18 cellular contexts compared by ENCODE assay signal in the genomic region with DNA sequence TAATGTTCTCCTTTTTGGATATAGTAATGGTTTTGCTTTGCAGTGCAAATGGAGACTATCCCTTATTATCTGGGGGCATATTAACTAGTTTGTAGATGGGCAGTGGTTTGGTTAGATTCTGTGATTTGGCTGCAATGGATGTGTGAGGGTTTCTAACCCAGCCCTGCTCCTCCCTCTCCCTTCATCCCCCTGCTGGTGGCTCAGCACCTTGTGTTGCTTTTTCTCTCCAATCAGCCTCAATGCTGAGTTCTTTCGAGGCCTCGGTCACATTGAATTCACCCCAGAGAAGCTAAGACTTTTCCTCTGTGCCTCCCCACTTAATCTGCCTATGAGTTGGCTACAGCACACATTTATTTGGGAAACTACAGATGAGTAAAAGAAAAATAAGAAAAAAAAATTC.
DNase-seq lines count a peak whose midpoint lies in the region; FAIRE-seq and TF ChIP-seq lines count a peak whose summit lies in the region.
"Had no signal": no experiment of that assay in that cellular context is flagged by ENCODE, and none has a peak within 500 bp of the region (broad histone marks: within the 10 kb centered on the region; RNA-seq: fewer than 3 reads in every experiment).

No MANE protein-coding gene starts in this region.

- H2BK5ac ChIP-seq in H1 (ENCODE audit: low read depth, low read length), result no peak overlapping the region

- H3K4me1 Mint-ChIP-seq in neural crest cell, result no peaks in the 10 kb centered on the region
- H3K4me1 Mint-ChIP-seq in activated T-cell treated with anti-CD3 and anti-CD28 coated beads, Interleukin-2, amount 50 U/mL, for 24 hours (ENCODE audit: low read depth), result no peaks in the 10 kb centered on the region
- H3K4me1 Mint-ChIP-seq: activated naive CD8-positive, alpha-beta T cell treated with anti-CD3 and anti-CD28 coated beads for 36 hours had no signal

- H3K79me1 ChIP-seq in H1 (ENCODE audit: low read depth, low read length), result no peaks in the 10 kb centered on the region

- TF ChIP-seq CTCF in H1 (IDR thresholded peaks at IDR 0.05; ENCODE audit: control extremely low read depth in 1 of 3, insufficient read depth in 1 of 3, low read depth in 1 of 3, low read length in 3 of 3) (peak; percentile 62 to 77 (median 70)), neural crest cell (conservative IDR thresholded peaks at IDR 0.05) (peak; percentile 52)

- no peak overlapping the region for H3K4me3 Mint-ChIP-seq in neural crest cell
- no peak overlapping the region for H3K4me3 Mint-ChIP-seq in activated T-cell treated with anti-CD3 and anti-CD28 coated beads, Interleukin-2, amount 50 U/mL, for 24 hours
- H3K4me3 Mint-ChIP-seq: activated naive CD8-positive, alpha-beta T cell treated with anti-CD3 and anti-CD28 coated beads for 36 hours had no signal

- H4K20me1 ChIP-seq in H1 (replicated peaks in 1 of 2; ENCODE audit: control insufficient read depth in 1 of 2, insufficient read depth in 2 of 2, low read length in 2 of 2), result no peaks in the 10 kb centered on the region

- no peaks in the 10 kb centered on the region for H3K9me3 ChIP-seq in H1 (ENCODE audit: insufficient read depth in 2 of 2, low read depth in 1 of 2, low read length in 1 of 2)
- no peaks in the 10 kb centered on the region for H3K9me3 ChIP-seq in HAP-1
- H3K9me3 ChIP-seq: esophagus muscularis mucosa, mucosa of descending colon, SJSA1, testis had no signal

- TF ChIP-seq RAD21 in H1 (IDR thresholded peaks at IDR 0.05 in 1 of 2, conservative IDR thresholded peaks at IDR 0.05 in 1 of 2; ENCODE audit: low read depth in 2 of 2, low read length in 2 of 2), result peak; percentile 69 to 70

- CTCF ChIA-PET in H1 (lab: Charles Lee; ENCODE audit: partially characterized antibody), result interaction anchor here (0.6 to 2.3 kb wide), 21 partner anchors 10 to 280 kb away, joined by 3 to 16 read pairs (median 3); no protein-coding TSS in a partner anchor

- H3K27ac Mint-ChIP-seq in neural crest cell (ENCODE audit: unreplicated experiment), result no peak overlapping the region
- no peak overlapping the region for H3K27ac Mint-ChIP-seq in activated T-cell treated with anti-CD3 and anti-CD28 coated beads, Interleukin-2, amount 50 U/mL, for 24 hours
- H3K27ac Mint-ChIP-seq: activated naive CD8-positive, alpha-beta T cell treated with anti-CD3 and anti-CD28 coated beads for 36 hours had no signal

- no peak overlapping the region for H3K14ac ChIP-seq in H1 (ENCODE audit: insufficient read length)

- no peak overlapping the region for H2AFZ ChIP-seq in H1 (ENCODE audit: low read length)
- H2AFZ ChIP-seq: parathyroid adenoma had no signal

- H3K4ac ChIP-seq in H1 (replicated peaks; ENCODE audit: insufficient read length, low read depth, low read length), result no peak overlapping the region

- no peak for TF ChIP-seq POLR2A in H1 (IDR thresholded peaks at IDR 0.05; ENCODE audit: control extremely low read depth in 1 of 2, low read depth in 2 of 2, low read length in 2 of 2)

- no peak overlapping the region for H3K9ac ChIP-seq in H1 (replicated peaks in 1 of 4; ENCODE audit: extremely low read depth in 1 of 4, low read depth in 3 of 4, low read length in 3 of 4)
- H3K9ac ChIP-seq: parathyroid adenoma had no signal

- H3K36me3 ChIP-seq in H1 (ENCODE audit: control insufficient read depth in 2 of 4, insufficient read depth in 4 of 4, low read length in 3 of 4), result no peaks in the 10 kb centered on the region
- no peaks in the 10 kb centered on the region for H3K36me3 ChIP-seq in HAP-1 (replicated peaks)
- H3K36me3 ChIP-seq: esophagus muscularis mucosa, SJSA1 had no signal

- POLR2A ChIA-PET in H1 (lab: Charles Lee; ENCODE audit: partially characterized antibody), result no interaction called here

- DNase-seq in DMS53 (lab: John Stamatoyannopoulos, UW) (peak; percentile 55), DMS53 treated with DMSO at 0.1 percent for 48 hours (lab: John Stamatoyannopoulos, UW; ENCODE audit: unreplicated experiment) (no peak), NCI-H226 (peak; percentile 13), H1 (ENCODE audit: low read depth in 1 of 2, low spot score in 2 of 2) (peak in 1 of 2 experiments; percentile 47), neural crest cell (ENCODE audit: low read depth, low spot score) (no peak), HAP-1 (ENCODE audit: low spot score in 2 of 2) (no peak), glomerular visceral epithelial cell (ENCODE audit: extremely low spot score) (no peak)
- DNase-seq in activated T-cell treated with anti-CD3 and anti-CD28 coated beads, Interleukin-2, amount 50 U/mL, for 24 hours, result no peak
- DNase-seq: activated CD8-positive, alpha-beta memory T cell treated with anti-CD3 and anti-CD28 coated beads, Interleukin-2, amount 50 U/mL, for 4 hours; activated naive CD8-positive, alpha-beta T cell treated with anti-CD3 and anti-CD28 coated beads for 36 hours; COR-L47; mucosa of descending colon; NCI-H1694; testis had no signal

- no peak for TF ChIP-seq EP300 in H1 (IDR thresholded peaks at IDR 0.05; ENCODE audit: borderline replicate concordance in 1 of 2, low read depth in 2 of 2, low read length in 2 of 2)

- no peak overlapping the region for H3K27ac ChIP-seq in H1 (ENCODE audit: low read depth, low read length)
- H3K27ac ChIP-seq: esophagus muscularis mucosa, parathyroid adenoma, SJSA1, testis had no signal

- no peak overlapping the region for H2AK5ac ChIP-seq in H1 (ENCODE audit: low read depth, low read length)

- in situ Hi-C loops in HAP-1 (cut with MboI; ENCODE audit: low sequenced_read_pairs), result no loop called here

- H3K4me1 ChIP-seq in H1 (replicated peaks in 1 of 4; ENCODE audit: control insufficient read depth in 3 of 4, insufficient read depth in 4 of 4, low read length in 3 of 4) (no peaks in the 10 kb centered on the region; a peak in 1 of 7 replicates), HAP-1 (no peaks in the 10 kb centered on the region)
- H3K4me1 ChIP-seq: esophagus muscularis mucosa, parathyroid adenoma, SJSA1, testis had no signal

- no peak overlapping the region for H3K18ac ChIP-seq in H1 (ENCODE audit: extremely low read depth, low read length)

- no peaks in the 10 kb centered on the region for H3K36me3 Mint-ChIP-seq in neural crest cell (ENCODE audit: low read depth)
- H3K36me3 Mint-ChIP-seq in activated T-cell treated with anti-CD3 and anti-CD28 coated beads, Interleukin-2, amount 50 U/mL, for 24 hours (ENCODE audit: low read depth), result no peaks in the 10 kb centered on the region
- H3K36me3 Mint-ChIP-seq: activated naive CD8-positive, alpha-beta T cell treated with anti-CD3 and anti-CD28 coated beads for 36 hours had no signal

- no peaks in the 10 kb centered on the region for H3K27me3 ChIP-seq in H1 (replicated peaks in 1 of 4; ENCODE audit: control insufficient read depth in 3 of 4, extremely low read depth in 1 of 4, insufficient read depth in 3 of 4, low read length in 3 of 4)
- H3K27me3 ChIP-seq in HAP-1 (ENCODE audit: low read depth), result no peaks in the 10 kb centered on the region
- H3K27me3 ChIP-seq: esophagus muscularis mucosa, SJSA1, testis had no signal

- no peaks in the 10 kb centered on the region for H3K23me2 ChIP-seq in H1 (ENCODE audit: low read depth, low read length)

- H3K27me3 Mint-ChIP-seq in neural crest cell (ENCODE audit: low read depth), result no peaks in the 10 kb centered on the region
- no peaks in the 10 kb centered on the region for H3K27me3 Mint-ChIP-seq in activated T-cell treated with anti-CD3 and anti-CD28 coated beads, Interleukin-2, amount 50 U/mL, for 24 hours
- H3K27me3 Mint-ChIP-seq: activated naive CD8-positive, alpha-beta T cell treated with anti-CD3 and anti-CD28 coated beads for 36 hours had no signal

- H4K8ac ChIP-seq in H1 (ENCODE audit: extremely low read depth, insufficient read depth, low read length), result no peak overlapping the region

- no peak overlapping the region for H4K91ac ChIP-seq in H1 (replicated peaks; ENCODE audit: insufficient read length, low read length)

- FAIRE-seq in H1 (lab: Jason Lieb, UNC), result peak; percentile 70
- FAIRE-seq: colon had no signal

- H3K79me2 ChIP-seq in H1 (ENCODE audit: control insufficient read depth in 1 of 2, insufficient read depth in 2 of 2, low read length in 2 of 2), result no peaks in the 10 kb centered on the region
- H3K79me2 ChIP-seq: parathyroid adenoma had no signal

- WGBS in H1 (ENCODE audit: extremely low coverage in 1 of 2, insufficient coverage in 1 of 2, insufficient read length in 1 of 2, insufficient replicate concordance in 2 of 2, low coverage in 1 of 2, low lambda C conversion rate in 2 of 2, missing lambda C conversion rate in 1 of 2), 2 experiments, result 79% methylated on average over 2 of the region's 2 CpGs; no CpG with 5 or more reads in 1 of the 2 experiments

- no peak overlapping the region for H3K4me2 ChIP-seq in H1 (ENCODE audit: insufficient read depth in 1 of 2, low read depth in 2 of 2, low read length in 2 of 2)

- no peak overlapping the region for H3K23ac ChIP-seq in H1 (ENCODE audit: insufficient read length)

- H3K4me3 ChIP-seq in H1 (ENCODE audit: extremely low read depth in 1 of 4, insufficient read depth in 2 of 4, low read depth in 3 of 4, low read length in 4 of 4), result no peak overlapping the region
- no peak overlapping the region for H3K4me3 ChIP-seq in HAP-1
- H3K4me3 ChIP-seq: esophagus muscularis mucosa, mucosa of descending colon, SJSA1, testis had no signal

- H3K9me3 Mint-ChIP-seq in neural crest cell, result no peaks in the 10 kb centered on the region
- peaks cover 5% of the 10 kb centered on the region for H3K9me3 Mint-ChIP-seq in activated T-cell treated with anti-CD3 and anti-CD28 coated beads, Interleukin-2, amount 50 U/mL, for 24 hours
- H3K9me3 Mint-ChIP-seq: activated naive CD8-positive, alpha-beta T cell treated with anti-CD3 and anti-CD28 coated beads for 36 hours had no signal

- no peak overlapping the region for H2BK15ac ChIP-seq in H1 (ENCODE audit: low read length)

- no peak overlapping the region for H3K56ac ChIP-seq in H1 (replicated peaks; ENCODE audit: insufficient read length, low read depth, low read length)

- H2BK20ac ChIP-seq in H1 (ENCODE audit: low read length), result no peak overlapping the region

- no peak overlapping the region for H2BK12ac ChIP-seq in H1 (ENCODE audit: low read depth, low read length)

- H2BK120ac ChIP-seq in H1 (replicated peaks; ENCODE audit: low read depth, low read length), result no peak overlapping the region

- H4K5ac ChIP-seq in H1 (ENCODE audit: insufficient read length, low read depth, low read length), result no peak overlapping the region

TF ChIP-seq in H1, 55 proteins besides CTCF, POLR2A, EP300 and RAD21:
- TF ChIP-seq RFX5 (IDR thresholded peaks at IDR 0.05; ENCODE audit: borderline replicate concordance, low read depth, low read length) (no peak), SIRT6 (IDR thresholded peaks at IDR 0.05; ENCODE audit: low read length) (no peak)
TF ChIP-seq in H1: peak in this region for 0.

Comparison
In these comparisons a context has a peak if more than half of its experiments do, and no peak if none do; other contexts are left out.
1. DNase-seq: peak in DMS53 (single experiment) and NCI-H226 (single experiment); none in DMS53 treated with DMSO at 0.1 percent for 48 hours (single experiment), neural crest cell (single experiment), HAP-1 (0 of 2), glomerular visceral epithelial cell (single experiment) and activated T-cell treated with anti-CD3 and anti-CD28 coated beads, Interleukin-2, amount 50 U/mL, for 24 hours (single experiment).